ENCODE assay signal across 1 cellular context in genomic region chr7:105106473-105106872, GRCh38.
TF ChIP-seq lines count a peak whose summit lies in the region.

No MANE protein-coding gene starts in this region.

TF ChIP-seq in K562, 482 proteins besides CTCF, POLR2A, EP300 and RAD21 (continued from another document and continues in another):
- TF ChIP-seq HNRNPK (IDR thresholded peaks at IDR 0.05; ENCODE audit: low read depth, low read length, poor library complexity, severe bottlenecking), result no peak
- no peak for TF ChIP-seq HNRNPLL (IDR thresholded peaks at IDR 0.05; ENCODE audit: low read depth, low read length, poor library complexity, severe bottlenecking)
- no peak for TF ChIP-seq MXI1 (IDR thresholded peaks at IDR 0.05; ENCODE audit: low read depth, low read length)
- TF ChIP-seq, protein P1, sequence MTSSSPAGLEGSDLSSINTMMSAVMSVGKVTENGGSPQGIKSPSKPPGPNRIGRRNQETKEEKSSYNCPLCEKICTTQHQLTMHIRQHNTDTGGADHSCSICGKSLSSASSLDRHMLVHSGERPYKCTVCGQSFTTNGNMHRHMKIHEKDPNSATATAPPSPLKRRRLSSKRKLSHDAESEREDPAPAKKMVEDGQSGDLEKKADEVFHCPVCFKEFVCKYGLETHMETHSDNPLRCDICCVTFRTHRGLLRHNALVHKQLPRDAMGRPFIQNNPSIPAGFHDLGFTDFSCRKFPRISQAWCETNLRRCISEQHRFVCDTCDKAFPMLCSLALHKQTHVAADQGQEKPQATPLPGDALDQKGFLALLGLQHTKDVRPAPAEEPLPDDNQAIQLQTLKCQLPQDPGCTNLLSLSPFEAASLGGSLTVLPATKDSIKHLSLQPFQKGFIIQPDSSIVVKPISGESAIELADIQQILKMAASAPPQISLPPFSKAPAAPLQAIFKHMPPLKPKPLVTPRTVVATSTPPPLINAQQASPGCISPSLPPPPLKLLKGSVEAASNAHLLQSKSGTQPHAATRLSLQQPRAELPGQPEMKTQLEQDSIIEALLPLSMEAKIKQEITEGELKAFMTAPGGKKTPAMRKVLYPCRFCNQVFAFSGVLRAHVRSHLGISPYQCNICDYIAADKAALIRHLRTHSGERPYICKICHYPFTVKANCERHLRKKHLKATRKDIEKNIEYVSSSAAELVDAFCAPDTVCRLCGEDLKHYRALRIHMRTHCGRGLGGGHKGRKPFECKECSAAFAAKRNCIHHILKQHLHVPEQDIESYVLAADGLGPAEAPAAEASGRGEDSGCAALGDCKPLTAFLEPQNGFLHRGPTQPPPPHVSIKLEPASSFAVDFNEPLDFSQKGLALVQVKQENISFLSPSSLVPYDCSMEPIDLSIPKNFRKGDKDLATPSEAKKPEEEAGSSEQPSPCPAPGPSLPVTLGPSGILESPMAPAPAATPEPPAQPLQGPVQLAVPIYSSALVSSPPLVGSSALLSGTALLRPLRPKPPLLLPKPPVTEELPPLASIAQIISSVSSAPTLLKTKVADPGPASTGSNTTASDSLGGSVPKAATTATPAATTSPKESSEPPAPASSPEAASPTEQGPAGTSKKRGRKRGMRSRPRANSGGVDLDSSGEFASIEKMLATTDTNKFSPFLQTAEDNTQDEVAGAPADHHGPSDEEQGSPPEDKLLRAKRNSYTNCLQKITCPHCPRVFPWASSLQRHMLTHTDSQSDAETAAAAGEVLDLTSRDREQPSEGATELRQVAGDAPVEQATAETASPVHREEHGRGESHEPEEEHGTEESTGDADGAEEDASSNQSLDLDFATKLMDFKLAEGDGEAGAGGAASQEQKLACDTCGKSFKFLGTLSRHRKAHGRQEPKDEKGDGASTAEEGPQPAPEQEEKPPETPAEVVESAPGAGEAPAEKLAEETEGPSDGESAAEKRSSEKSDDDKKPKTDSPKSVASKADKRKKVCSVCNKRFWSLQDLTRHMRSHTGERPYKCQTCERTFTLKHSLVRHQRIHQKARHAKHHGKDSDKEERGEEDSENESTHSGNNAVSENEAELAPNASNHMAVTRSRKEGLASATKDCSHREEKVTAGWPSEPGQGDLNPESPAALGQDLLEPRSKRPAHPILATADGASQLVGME (CRISPR knock-in tag; IDR thresholded peaks at IDR 0.05), result no peak
- TF ChIP-seq ZNF785 (CRISPR knock-in tag; IDR thresholded peaks at IDR 0.05), result no peak
- peak; percentile 81 for TF ChIP-seq ATF3 (IDR thresholded peaks at IDR 0.05)
- no peak for TF ChIP-seq ATF3 (CRISPR knock-in tag; conservative IDR thresholded peaks at IDR 0.05)
- no peak for TF ChIP-seq MAFK (IDR thresholded peaks at IDR 0.05; ENCODE audit: low read length)
- TF ChIP-seq KAT2B (IDR thresholded peaks at IDR 0.05; ENCODE audit: low read depth, low read length), result no peak
- no peak for TF ChIP-seq RBM34 (IDR thresholded peaks at IDR 0.05; ENCODE audit: borderline replicate concordance, insufficient read depth, low read length)
- TF ChIP-seq, protein P2, sequence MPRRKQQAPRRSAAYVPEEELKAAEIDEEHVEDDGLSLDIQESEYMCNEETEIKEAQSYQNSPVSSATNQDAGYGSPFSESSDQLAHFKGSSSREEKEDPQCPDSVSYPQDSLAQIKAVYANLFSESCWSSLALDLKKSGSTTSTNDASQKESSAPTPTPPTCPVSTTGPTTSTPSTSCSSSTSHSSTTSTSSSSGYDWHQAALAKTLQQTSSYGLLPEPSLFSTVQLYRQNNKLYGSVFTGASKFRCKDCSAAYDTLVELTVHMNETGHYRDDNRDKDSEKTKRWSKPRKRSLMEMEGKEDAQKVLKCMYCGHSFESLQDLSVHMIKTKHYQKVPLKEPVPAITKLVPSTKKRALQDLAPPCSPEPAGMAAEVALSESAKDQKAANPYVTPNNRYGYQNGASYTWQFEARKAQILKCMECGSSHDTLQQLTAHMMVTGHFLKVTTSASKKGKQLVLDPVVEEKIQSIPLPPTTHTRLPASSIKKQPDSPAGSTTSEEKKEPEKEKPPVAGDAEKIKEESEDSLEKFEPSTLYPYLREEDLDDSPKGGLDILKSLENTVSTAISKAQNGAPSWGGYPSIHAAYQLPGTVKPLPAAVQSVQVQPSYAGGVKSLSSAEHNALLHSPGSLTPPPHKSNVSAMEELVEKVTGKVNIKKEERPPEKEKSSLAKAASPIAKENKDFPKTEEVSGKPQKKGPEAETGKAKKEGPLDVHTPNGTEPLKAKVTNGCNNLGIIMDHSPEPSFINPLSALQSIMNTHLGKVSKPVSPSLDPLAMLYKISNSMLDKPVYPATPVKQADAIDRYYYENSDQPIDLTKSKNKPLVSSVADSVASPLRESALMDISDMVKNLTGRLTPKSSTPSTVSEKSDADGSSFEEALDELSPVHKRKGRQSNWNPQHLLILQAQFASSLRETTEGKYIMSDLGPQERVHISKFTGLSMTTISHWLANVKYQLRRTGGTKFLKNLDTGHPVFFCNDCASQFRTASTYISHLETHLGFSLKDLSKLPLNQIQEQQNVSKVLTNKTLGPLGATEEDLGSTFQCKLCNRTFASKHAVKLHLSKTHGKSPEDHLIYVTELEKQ (CRISPR knock-in tag; IDR thresholded peaks at IDR 0.05), result no peak
- peak; percentile 49; the same call in 1 of the 2 replicates for TF ChIP-seq SOX6 (IDR thresholded peaks at IDR 0.05)
- no peak for TF ChIP-seq ZNF398 (CRISPR knock-in tag; IDR thresholded peaks at IDR 0.05)
- TF ChIP-seq, protein P3, sequence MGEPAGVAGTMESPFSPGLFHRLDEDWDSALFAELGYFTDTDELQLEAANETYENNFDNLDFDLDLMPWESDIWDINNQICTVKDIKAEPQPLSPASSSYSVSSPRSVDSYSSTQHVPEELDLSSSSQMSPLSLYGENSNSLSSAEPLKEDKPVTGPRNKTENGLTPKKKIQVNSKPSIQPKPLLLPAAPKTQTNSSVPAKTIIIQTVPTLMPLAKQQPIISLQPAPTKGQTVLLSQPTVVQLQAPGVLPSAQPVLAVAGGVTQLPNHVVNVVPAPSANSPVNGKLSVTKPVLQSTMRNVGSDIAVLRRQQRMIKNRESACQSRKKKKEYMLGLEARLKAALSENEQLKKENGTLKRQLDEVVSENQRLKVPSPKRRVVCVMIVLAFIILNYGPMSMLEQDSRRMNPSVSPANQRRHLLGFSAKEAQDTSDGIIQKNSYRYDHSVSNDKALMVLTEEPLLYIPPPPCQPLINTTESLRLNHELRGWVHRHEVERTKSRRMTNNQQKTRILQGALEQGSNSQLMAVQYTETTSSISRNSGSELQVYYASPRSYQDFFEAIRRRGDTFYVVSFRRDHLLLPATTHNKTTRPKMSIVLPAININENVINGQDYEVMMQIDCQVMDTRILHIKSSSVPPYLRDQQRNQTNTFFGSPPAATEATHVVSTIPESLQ (CRISPR knock-in tag; IDR thresholded peaks at IDR 0.05), result no peak
- no peak for TF ChIP-seq ZNF282 (CRISPR knock-in tag; IDR thresholded peaks at IDR 0.05)
- TF ChIP-seq CBX3 (IDR thresholded peaks at IDR 0.05; ENCODE audit: borderline replicate concordance in 1 of 2, low read length in 2 of 2), result no peak
- TF ChIP-seq CBX2 (IDR thresholded peaks at IDR 0.05; ENCODE audit: insufficient read depth, low read length, poor library complexity, severe bottlenecking), result no peak
- TF ChIP-seq XRCC3 (IDR thresholded peaks at IDR 0.05), result no peak
- TF ChIP-seq, protein P4, sequence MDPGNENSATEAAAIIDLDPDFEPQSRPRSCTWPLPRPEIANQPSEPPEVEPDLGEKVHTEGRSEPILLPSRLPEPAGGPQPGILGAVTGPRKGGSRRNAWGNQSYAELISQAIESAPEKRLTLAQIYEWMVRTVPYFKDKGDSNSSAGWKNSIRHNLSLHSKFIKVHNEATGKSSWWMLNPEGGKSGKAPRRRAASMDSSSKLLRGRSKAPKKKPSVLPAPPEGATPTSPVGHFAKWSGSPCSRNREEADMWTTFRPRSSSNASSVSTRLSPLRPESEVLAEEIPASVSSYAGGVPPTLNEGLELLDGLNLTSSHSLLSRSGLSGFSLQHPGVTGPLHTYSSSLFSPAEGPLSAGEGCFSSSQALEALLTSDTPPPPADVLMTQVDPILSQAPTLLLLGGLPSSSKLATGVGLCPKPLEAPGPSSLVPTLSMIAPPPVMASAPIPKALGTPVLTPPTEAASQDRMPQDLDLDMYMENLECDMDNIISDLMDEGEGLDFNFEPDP (CRISPR knock-in tag; IDR thresholded peaks at IDR 0.05), result no peak
- TF ChIP-seq EWSR1 (IDR thresholded peaks at IDR 0.05; ENCODE audit: borderline replicate concordance, low read depth, partially characterized antibody), result no peak
- TF ChIP-seq FOXA3 (CRISPR knock-in tag; conservative IDR thresholded peaks at IDR 0.05 in 1 of 2, IDR thresholded peaks at IDR 0.05 in 1 of 2), result no peak
- TF ChIP-seq, protein P5, sequence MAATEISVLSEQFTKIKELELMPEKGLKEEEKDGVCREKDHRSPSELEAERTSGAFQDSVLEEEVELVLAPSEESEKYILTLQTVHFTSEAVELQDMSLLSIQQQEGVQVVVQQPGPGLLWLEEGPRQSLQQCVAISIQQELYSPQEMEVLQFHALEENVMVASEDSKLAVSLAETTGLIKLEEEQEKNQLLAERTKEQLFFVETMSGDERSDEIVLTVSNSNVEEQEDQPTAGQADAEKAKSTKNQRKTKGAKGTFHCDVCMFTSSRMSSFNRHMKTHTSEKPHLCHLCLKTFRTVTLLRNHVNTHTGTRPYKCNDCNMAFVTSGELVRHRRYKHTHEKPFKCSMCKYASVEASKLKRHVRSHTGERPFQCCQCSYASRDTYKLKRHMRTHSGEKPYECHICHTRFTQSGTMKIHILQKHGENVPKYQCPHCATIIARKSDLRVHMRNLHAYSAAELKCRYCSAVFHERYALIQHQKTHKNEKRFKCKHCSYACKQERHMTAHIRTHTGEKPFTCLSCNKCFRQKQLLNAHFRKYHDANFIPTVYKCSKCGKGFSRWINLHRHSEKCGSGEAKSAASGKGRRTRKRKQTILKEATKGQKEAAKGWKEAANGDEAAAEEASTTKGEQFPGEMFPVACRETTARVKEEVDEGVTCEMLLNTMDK (IDR thresholded peaks at IDR 0.05; ENCODE audit: borderline replicate concordance, insufficient read depth, low read depth, low read length, poor library complexity, severe bottlenecking), result no peak
- no peak for TF ChIP-seq ZFP36 (IDR thresholded peaks at IDR 0.05; ENCODE audit: low read depth, low read length, partially characterized antibody)
- 0 out of 2 replicates have a peak, but pooled peaks have one; percentile 41 for TF ChIP-seq ZNF175 (CRISPR knock-in tag; IDR thresholded peaks at IDR 0.05; ENCODE audit: low read depth)
- peak; percentile 25 for TF ChIP-seq E2F8 (IDR thresholded peaks at IDR 0.05; ENCODE audit: low read depth, partially characterized antibody)
- no peak; the same call in 1 of the 2 replicates for TF ChIP-seq ZNF79 (CRISPR knock-in tag; IDR thresholded peaks at IDR 0.05; ENCODE audit: low read depth)
- no peak for TF ChIP-seq CBX5 (IDR thresholded peaks at IDR 0.05; ENCODE audit: borderline replicate concordance, low read depth)
- no peak for TF ChIP-seq POLR3G (IDR thresholded peaks at IDR 0.05; ENCODE audit: extremely low read depth, insufficient read length, insufficient replicate concordance)
- no peak for TF ChIP-seq GABPB1 (CRISPR knock-in tag; IDR thresholded peaks at IDR 0.05)
- no peak for TF ChIP-seq MED1 (CRISPR knock-in tag; IDR thresholded peaks at IDR 0.05; ENCODE audit: borderline replicate concordance)
- TF ChIP-seq, protein P6, sequence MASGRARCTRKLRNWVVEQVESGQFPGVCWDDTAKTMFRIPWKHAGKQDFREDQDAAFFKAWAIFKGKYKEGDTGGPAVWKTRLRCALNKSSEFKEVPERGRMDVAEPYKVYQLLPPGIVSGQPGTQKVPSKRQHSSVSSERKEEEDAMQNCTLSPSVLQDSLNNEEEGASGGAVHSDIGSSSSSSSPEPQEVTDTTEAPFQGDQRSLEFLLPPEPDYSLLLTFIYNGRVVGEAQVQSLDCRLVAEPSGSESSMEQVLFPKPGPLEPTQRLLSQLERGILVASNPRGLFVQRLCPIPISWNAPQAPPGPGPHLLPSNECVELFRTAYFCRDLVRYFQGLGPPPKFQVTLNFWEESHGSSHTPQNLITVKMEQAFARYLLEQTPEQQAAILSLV (tag; IDR thresholded peaks at IDR 0.05), result peak; percentile 46; the same call in 1 of the 2 replicates
- TF ChIP-seq MEF2D (tag; conservative IDR thresholded peaks at IDR 0.05; ENCODE audit: low read depth), result no peak
- 0 out of 2 replicates have a peak, but pooled peaks have one; percentile 47 for TF ChIP-seq SMAD4 (CRISPR knock-in tag; conservative IDR thresholded peaks at IDR 0.05)
- no peak for TF ChIP-seq KLF13 (tag; IDR thresholded peaks at IDR 0.05; ENCODE audit: borderline replicate concordance, low read depth)
- TF ChIP-seq ZNF584 (CRISPR knock-in tag; IDR thresholded peaks at IDR 0.05; ENCODE audit: low read depth), result no peak
- no peak for TF ChIP-seq GTF2F1 (IDR thresholded peaks at IDR 0.05; ENCODE audit: low read depth, low read length)
